ENCODE assay signal across 8 cellular contexts in the genomic region with DNA sequence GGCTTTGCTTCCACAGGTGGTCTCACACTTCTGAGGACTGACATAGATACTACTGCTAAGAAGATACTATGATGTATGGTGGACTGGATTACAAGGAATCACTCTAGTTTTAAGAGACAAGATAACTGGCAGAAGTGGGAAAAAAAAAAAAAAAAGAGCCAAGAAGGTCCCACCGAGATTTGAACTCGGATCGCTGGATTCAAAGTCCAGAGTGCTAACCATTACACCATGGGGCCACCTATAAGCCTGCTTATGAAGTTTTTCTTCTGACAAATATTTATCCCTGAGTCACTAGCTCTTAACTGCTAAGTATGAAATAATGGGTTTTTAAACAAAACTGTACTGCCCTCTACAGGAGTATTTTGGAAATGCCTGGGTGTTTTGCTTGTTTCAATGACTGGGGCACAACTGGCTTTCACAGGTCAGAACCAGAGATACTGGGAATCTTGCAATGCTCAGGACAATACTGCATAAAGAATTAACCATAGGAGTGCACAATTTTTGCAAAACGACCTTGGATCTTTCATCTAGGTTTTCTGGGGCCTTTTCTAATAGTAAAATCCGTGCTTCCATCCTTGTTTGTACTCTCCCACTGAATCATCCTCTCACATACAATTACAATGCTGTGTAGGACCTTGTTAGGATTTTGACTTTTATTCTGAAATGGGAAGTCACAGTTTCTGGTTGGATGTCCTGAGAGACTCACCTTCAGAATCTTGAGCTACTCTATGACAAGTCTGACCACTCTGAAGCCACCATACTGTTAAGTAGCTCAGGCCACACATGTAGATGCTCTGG.
A peak's percentile ranks its signal among the peaks of the same experiment; 100 is the strongest.
DNase-seq lines count a peak whose midpoint lies in the region; ATAC-seq and TF ChIP-seq lines count a peak whose summit lies in the region.

No MANE protein-coding gene starts in this region.

- H3K36me3 ChIP-seq in HUES64 (ENCODE audit: insufficient read depth, low read length) (no peaks in the 10 kb centered on the region), ovary (no peaks in the 10 kb centered on the region)

- 1% methylated on average over 5 of the region's 5 CpGs for whole genome bisulfite sequencing in HUES64
- 5 to 7% (median 6%) methylated on average over 5 of the region's 5 CpGs for WGBS in ovary, 3 donors

- H3K27ac ChIP-seq in HUES64 (ENCODE audit: low read depth, low read length) (no peak overlapping the region), ovary (no peak overlapping the region)

- peak overlapping the region; percentile 33 for H3K4me3 ChIP-seq in HUES64 (ENCODE audit: low read length)
- H3K4me3 ChIP-seq in ovary: no peak overlapping the region

- H3K9me3 ChIP-seq in HUES64 (ENCODE audit: insufficient read depth, low read depth, low read length) (no peaks in the 10 kb centered on the region), ovary (no peaks in the 10 kb centered on the region)

- TF ChIP-seq POLR2A in ovary (IDR thresholded peaks at IDR 0.05): no peak

- DNase-seq in Caki2 (ENCODE audit: low read depth) (peak; percentile 90), NOMO-1 (lab: John Stamatoyannopoulos, UW; ENCODE audit: unreplicated experiment in 2 of 2) (peak; percentile 71 to 85), foreskin melanocyte (peak; percentile 90), ovary (peak in 2 of 5 donors; percentile 37 to 51), ecto neural progenitor cell (ENCODE audit: low spot score) (no peak)
- DNase-seq in activated T-cell treated with anti-CD3 and anti-CD28 coated beads, Interleukin-2, amount 50 U/mL, for 48 hours: peak; percentile 59 to 65

- ATAC-seq in GM19397 (IDR thresholded peaks at IDR 0.05; ENCODE audit: unreplicated experiment): peak; percentile 40

- no peaks in the 10 kb centered on the region for H3K27me3 ChIP-seq in HUES64 (ENCODE audit: insufficient read depth, low read length)
- H3K27me3 ChIP-seq in ovary: no peaks in the 10 kb centered on the region

- H3K4me1 ChIP-seq in HUES64 (ENCODE audit: insufficient read depth, low read length) (peaks cover 8% of the 10 kb centered on the region), ovary (ENCODE audit: insufficient read depth) (no peaks in the 10 kb centered on the region)

- no peak overlapping the region for H3K9ac ChIP-seq in HUES64 (ENCODE audit: low read depth, low read length)

- in situ Hi-C loops in Caki2 (cut with HindIII; ENCODE audit: low pct_unique_long_range_greater_than_20kb, low sequenced_read_pairs): no loop called here

- intact Hi-C loops in ovary (cut with DNase I): loop anchor here in 1 of 4 donors (5.0 kb wide), 1 partner anchor 609 kb away; no protein-coding TSS in a partner anchor

- peak; percentile 30 to 68 (median 64) for TF ChIP-seq CTCF in ovary (IDR thresholded peaks at IDR 0.05)

- no peak for TF ChIP-seq EP300 in ovary (IDR thresholded peaks at IDR 0.05)
